14 cellular contexts compared by ENCODE assay signal in the genomic region with DNA sequence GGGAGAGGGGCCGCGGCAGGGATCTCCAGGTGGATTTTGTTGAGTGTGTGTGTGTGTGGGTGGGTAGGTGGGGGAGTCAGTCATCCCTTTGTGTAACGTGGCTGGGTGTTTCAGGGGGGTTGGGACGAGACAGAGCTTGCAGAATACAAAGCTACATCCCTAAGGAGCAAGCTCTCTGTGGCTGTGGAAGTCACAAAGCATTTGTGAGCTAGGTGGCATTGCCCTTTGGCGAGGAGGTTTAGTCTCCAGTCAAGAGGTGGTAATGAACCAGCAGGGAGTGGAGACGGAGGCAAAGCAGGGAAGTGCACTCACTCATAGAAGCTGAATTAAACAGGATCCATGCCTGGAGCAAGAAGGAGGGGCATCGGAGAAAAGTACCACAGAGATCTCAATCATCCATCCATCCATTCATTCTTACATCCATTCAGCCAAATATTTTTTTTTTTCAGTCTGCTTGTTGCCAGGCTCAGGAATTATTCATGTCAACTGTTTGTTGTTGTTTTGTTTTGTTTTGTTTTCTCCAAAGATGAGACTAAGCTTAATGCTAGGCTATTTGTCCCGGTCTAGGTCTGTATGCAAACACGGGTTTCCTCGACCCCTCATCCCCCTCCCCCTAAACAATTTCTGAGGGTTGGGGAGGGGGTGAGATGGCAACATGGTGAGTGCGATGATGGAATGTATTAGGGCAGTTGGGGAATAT.
DNase-seq lines count a peak whose midpoint lies in the region; ATAC-seq and TF ChIP-seq lines count a peak whose summit lies in the region.
"Had no signal": no experiment of that assay in that cellular context is flagged by ENCODE, and none has a peak within 500 bp of the region (broad histone marks: within the 10 kb centered on the region; RNA-seq: fewer than 3 reads in every experiment).

No MANE protein-coding gene starts in this region.

- DNase-seq in NCI-H774 (lab: John Stamatoyannopoulos, UW) (peak; percentile 6), retina (peak; percentile 52), erythroblast (lab: John Stamatoyannopoulos, UW) (no peak), NOMO-1 (lab: John Stamatoyannopoulos, UW; ENCODE audit: unreplicated experiment in 2 of 2) (no peak)
- DNase-seq: activated CD4-positive, CD25-positive, alpha-beta regulatory T cell treated with anti-CD3 and anti-CD28 coated beads, Interleukin-2, amount 50 U/mL, for 72 hours; activated naive CD8-positive, alpha-beta T cell treated with anti-CD3 and anti-CD28 coated beads for 36 hours; cerebellar nuclear complex; HCEC 1CT; immature natural killer cell; NCI-H2081; PC-9 had no signal

- H3K4me1 ChIP-seq in HUES48 (ENCODE audit: control insufficient read depth, insufficient read depth, low read length): peaks cover 8% of the 10 kb centered on the region; the same call in 1 of the 2 replicates

- H3K9me3 ChIP-seq in HUES48 (ENCODE audit: control insufficient read depth, insufficient read depth, low read length): no peaks in the 10 kb centered on the region

- H3K36me3 ChIP-seq in HUES48 (ENCODE audit: control insufficient read depth, insufficient read depth, low read length): no peaks in the 10 kb centered on the region

- H3K27ac ChIP-seq in HUES48 (ENCODE audit: low read depth, low read length): no peak overlapping the region
- H3K27ac ChIP-seq: PC-9 had no signal

- TF ChIP-seq POLR2A in erythroblast (IDR thresholded peaks at IDR 0.05; ENCODE audit: low read length): no peak

- H3K27me3 ChIP-seq in HUES48 (ENCODE audit: control insufficient read depth, insufficient read depth, low read length): peaks cover 30% of the 10 kb centered on the region

- ATAC-seq in GM21423 (IDR thresholded peaks at IDR 0.05; ENCODE audit: unreplicated experiment): no peak

- H3K9ac ChIP-seq in HUES48 (ENCODE audit: low read depth, low read length): no peak overlapping the region

- H3K4me3 ChIP-seq in HUES48 (ENCODE audit: low read depth, low read length) (peak overlapping the region; percentile 77), iPS-11a (ENCODE audit: low read depth, low read length) (peak overlapping the region; percentile 60)
- H3K4me3 ChIP-seq: PC-9 had no signal

Comparison
In these comparisons a context has a peak if more than half of its experiments do, and no peak if none do; other contexts are left out.
1. DNase-seq: peak in NCI-H774 (single experiment) and retina (single experiment); none in erythroblast (0 of 2) and NOMO-1 (0 of 2).